In the genomic region with DNA sequence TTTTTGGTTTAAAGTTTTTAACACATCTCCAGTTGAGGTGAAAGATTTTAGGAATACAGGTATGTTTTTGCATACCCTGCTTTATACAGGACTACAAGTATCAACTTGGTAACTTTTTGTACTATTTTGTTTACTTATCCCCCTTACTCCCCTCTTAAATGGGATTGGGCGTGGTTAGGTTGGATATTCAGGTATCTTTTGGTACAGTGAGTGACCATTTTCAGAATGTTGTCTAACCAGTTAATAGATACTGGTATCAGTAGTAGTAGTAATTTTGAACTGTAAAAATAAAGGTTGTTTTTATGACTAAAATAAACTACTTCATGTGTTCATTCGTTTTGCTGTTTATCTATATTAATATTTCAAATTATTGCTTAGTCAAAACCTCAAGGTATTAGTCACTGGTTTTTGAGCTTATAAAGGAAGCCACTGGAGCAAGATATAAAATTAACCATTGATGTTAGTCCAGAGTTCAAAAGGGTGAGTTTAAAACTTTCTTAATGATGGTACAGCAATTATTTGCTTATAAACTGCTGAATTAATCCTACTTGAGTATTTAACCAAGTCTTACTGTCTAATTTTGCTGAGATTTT, we compare ENCODE assay signal across 28 cellular contexts. TPM values are rescaled to one million over a fixed set of nuclear protein-coding genes. Genes with fewer than 3 reads are reported as not detected.
A peak's percentile ranks its signal among the peaks of the same experiment; 100 is the strongest.
DNase-seq lines count a peak whose midpoint lies in the region; FAIRE-seq and TF ChIP-seq lines count a peak whose summit lies in the region.
"Had no signal": no experiment of that assay in that cellular context is flagged by ENCODE, and none has a peak within 500 bp of the region (broad histone marks: within the 10 kb centered on the region; RNA-seq: fewer than 3 reads in every experiment).

No MANE protein-coding gene starts in this region.

- FAIRE-seq in G401.6 (lab: Jason Lieb, UNC), result peak; percentile 83
- peak; percentile 44 for FAIRE-seq in small intestine (lab: Jason Lieb, UNC)
- FAIRE-seq: astrocyte had no signal

- no peak for TF ChIP-seq CTCF in SU-DHL-6 (IDR thresholded peaks at IDR 0.05; ENCODE audit: insufficient read depth, low read length, poor library complexity, severe bottlenecking)
- no peak for TF ChIP-seq CTCF in fibroblast of pulmonary artery (IDR thresholded peaks at IDR 0.05; ENCODE audit: low read length, missing control alignments)

- H4K20me1 ChIP-seq in SU-DHL-6 (ENCODE audit: low read depth, low read length), result peaks cover 4% of the 10 kb centered on the region; the same call in 1 of the 2 replicates

- peaks cover 0 to 2% of the 10 kb centered on the region in 2 donors for H3K4me1 ChIP-seq in small intestine (ENCODE audit: control insufficient read depth in 2 of 2, insufficient read depth in 1 of 2, low read depth in 1 of 2, low read length in 1 of 2)
- H3K4me1 ChIP-seq: BE2C, parathyroid adenoma had no signal

- H3K4me3 ChIP-seq in SU-DHL-6 (ENCODE audit: insufficient read depth, low read length, poor library complexity, severe bottlenecking) (no peak overlapping the region), fibroblast of pulmonary artery (replicated peaks; ENCODE audit: low read depth, low read length) (peak overlapping the region; percentile 10), small intestine (ENCODE audit: low read depth in 1 of 2, low read length in 2 of 2) (peak overlapping the region in 1 of 2 donors; percentile 57)
- H3K4me3 ChIP-seq: heart left ventricle, lung, spleen, uterus had no signal

- 0 out of 2 replicates have a peak overlapping the region, but pooled peaks have one; percentile 11 for H3K27ac ChIP-seq in SU-DHL-6 (ENCODE audit: low read depth, low read length)
- peak overlapping the region in 1 of 2 donors; percentile 45 for H3K27ac ChIP-seq in small intestine (ENCODE audit: low read depth in 1 of 2, low read length in 1 of 2)
- H3K27ac ChIP-seq: heart left ventricle, parathyroid adenoma, spleen, uterus had no signal

- H3K27me3 ChIP-seq in SU-DHL-6 (ENCODE audit: low read length) (no peaks in the 10 kb centered on the region), small intestine (ENCODE audit: control insufficient read depth in 2 of 2, insufficient read depth in 2 of 2, low read length in 2 of 2) (peaks cover 0 to 11% of the 10 kb centered on the region in 2 donors)
- H3K27me3 ChIP-seq: uterus had no signal

- no peak overlapping the region for H3K9ac ChIP-seq in SU-DHL-6 (ENCODE audit: low read length)
- H3K9ac ChIP-seq: parathyroid adenoma had no signal

- H2AFZ ChIP-seq in SU-DHL-6 (ENCODE audit: low read depth, low read length, severe bottlenecking), result no peak overlapping the region
- H2AFZ ChIP-seq: parathyroid adenoma had no signal

- DNase-seq in fibroblast of pulmonary artery (ENCODE audit: low read depth), result no peak
- peak; percentile 75 for DNase-seq in small intestine
- DNase-seq in kidney glomerular epithelial cell (lab: John Stamatoyannopoulos, UW), result no peak
- DNase-seq in NCI-H1105 (lab: John Stamatoyannopoulos, UW), result no peak
- DNase-seq in stimulated activated CD4-positive, alpha-beta T cell treated with anti-CD3 and anti-CD28 coated beads, Interleukin-4, amount 100 ng/mL, for 1 hour, result no peak
- DNase-seq: activated CD4-positive, alpha-beta T cell treated with anti-CD3 and anti-CD28 coated beads, Interleukin-2, amount 10 ng/mL, durations not matched to agents 24 days and 14 days; activated gamma-delta T cell; activated naive CD8-positive, alpha-beta T cell treated with anti-CD3 and anti-CD28 coated beads for 36 hours; activated T-cell treated with anti-CD3 and anti-CD28 coated beads, Interleukin-2, amount 50 U/mL, for 1 hour; BE2C; CD8-positive, alpha-beta memory T cell; cortex of kidney; DMS 273 treated with DMSO at 0.1 percent for 48 hours; effector memory CD8-positive, alpha-beta T cell; erythroblast; foreskin melanocyte; HCEC 1CT; heart left ventricle; NCI-H2107; spleen; stimulated activated CD4-positive, alpha-beta T cell treated with anti-CD3 and anti-CD28 coated beads, Interleukin-2, amount 100 ng/mL, for 24 hours; stimulated activated CD8-positive, alpha-beta memory T cell treated with anti-CD3 and anti-CD28 coated beads, Interleukin-4, amount 100 ng/mL, for 48 hours; uterus had no signal

- no peaks in the 10 kb centered on the region for H3K9me2 ChIP-seq in SU-DHL-6 (replicated peaks; ENCODE audit: insufficient read depth, low read length)

- H3K9me3 ChIP-seq in SU-DHL-6 (ENCODE audit: insufficient read depth, low read length), result no peaks in the 10 kb centered on the region
- H3K9me3 ChIP-seq in small intestine (ENCODE audit: control insufficient read depth, low read depth), result no peaks in the 10 kb centered on the region
- H3K9me3 ChIP-seq: BE2C, heart left ventricle, spleen, uterus had no signal

- H3F3A ChIP-seq in SU-DHL-6 (ENCODE audit: insufficient read depth), result 0 out of 2 replicates have a peak, but pooled peaks cover 4% of the 10 kb centered on the region

- peak overlapping the region; percentile 99 for H3K4me2 ChIP-seq in SU-DHL-6 (ENCODE audit: low read depth, low read length, poor library complexity, severe bottlenecking)

- H3K79me2 ChIP-seq in SU-DHL-6 (ENCODE audit: insufficient read depth, low read length), result peaks cover 52% of the 10 kb centered on the region
- H3K79me2 ChIP-seq: parathyroid adenoma had no signal

- 6 to 33% (median 21%) methylated on average over 2 of the region's 2 CpGs for WGBS in small intestine, 3 donors

- H3K36me3 ChIP-seq in SU-DHL-6 (ENCODE audit: low read length) (peaks cover 35% of the 10 kb centered on the region), small intestine (ENCODE audit: control insufficient read depth in 2 of 2, insufficient read depth in 2 of 2, low read length in 2 of 2) (peaks cover 3 to 5% of the 10 kb centered on the region in 2 donors)
- H3K36me3 ChIP-seq: BE2C, uterus had no signal

RNA-seq across cellular contexts. Expression of gene MME, which starts 3.3 kb away (rescaled TPM):
- polyA plus RNA-seq in small intestine, result 100 to 1,000 TPM in 2 of 3 donors, 10 to 100 TPM in 1; 62.1 to 206 (median 122) TPM
